26 cellular contexts compared by ENCODE assay signal in genomic region chr2:9832586-9832985, GRCh38. TPM values are rescaled to one million over a fixed set of nuclear protein-coding genes. Genes with fewer than 3 reads are reported as not detected.
DNase-seq lines count a peak whose midpoint lies in the region; ATAC-seq and TF ChIP-seq lines count a peak whose summit lies in the region.
"Had no signal": no experiment of that assay in that cellular context is flagged by ENCODE, and none has a peak within 500 bp of the region (broad histone marks: within the 10 kb centered on the region; RNA-seq: fewer than 3 reads in every experiment).

No MANE protein-coding gene starts in this region.

- WGBS in esophagus, 2 donors = 59 to 78% methylated on average over 1 of the region's 1 CpG

- H3K36me3 ChIP-seq in esophagus (ENCODE audit: control insufficient read depth in 2 of 2, insufficient read depth in 2 of 2, low read length in 1 of 2) = no peaks in the 10 kb centered on the region
- no peaks in the 10 kb centered on the region for H3K36me3 ChIP-seq in Peyer's patch
- H3K36me3 ChIP-seq: BE2C, left lung, MG63, tibial artery, WERI-Rb-1 had no signal

- H3K27ac ChIP-seq in esophagus (ENCODE audit: low read depth in 2 of 2, low read length in 1 of 2) (peak overlapping the region; percentile 33 to 52), Peyer's patch (no peak overlapping the region)
- H3K27ac ChIP-seq: body of pancreas, left lung, tibial artery, WERI-Rb-1 had no signal

- H3K9me3 ChIP-seq in esophagus (ENCODE audit: control insufficient read depth in 2 of 2, insufficient read depth in 1 of 2, low read depth in 1 of 2, low read length in 1 of 2) = no peaks in the 10 kb centered on the region
- no peaks in the 10 kb centered on the region for H3K9me3 ChIP-seq in Peyer's patch
- H3K9me3 ChIP-seq: BE2C, body of pancreas, left lung, MG63, tibial artery had no signal

- no peaks in the 10 kb centered on the region for H3K27me3 ChIP-seq in esophagus (ENCODE audit: control insufficient read depth in 1 of 2, insufficient read depth in 2 of 2, low read length in 2 of 2)
- H3K27me3 ChIP-seq in Peyer's patch = no peaks in the 10 kb centered on the region
- H3K27me3 ChIP-seq: BE2C, body of pancreas, left lung, MG63 had no signal

- TF ChIP-seq CTCF in Peyer's patch (IDR thresholded peaks at IDR 0.05) = no peak

- H3K4me1 ChIP-seq in esophagus (ENCODE audit: control insufficient read depth in 2 of 2, insufficient read depth in 2 of 2, low read length in 1 of 2) (peaks cover 0 to 5% of the 10 kb centered on the region in 2 donors), Peyer's patch (no peaks in the 10 kb centered on the region)
- H3K4me1 ChIP-seq: BE2C, tibial artery had no signal

- DNase-seq in GM04503 (ENCODE audit: low read depth) = peak; percentile 79
- peak; percentile 19 for DNase-seq in M059J (ENCODE audit: low read depth)
- peak; percentile 56 for DNase-seq in stromal cell of bone marrow (ENCODE audit: low read depth)
- DNase-seq in Peyer's patch = no peak
- DNase-seq in SIG-M5 (lab: John Stamatoyannopoulos, UW) = no peak
- DNase-seq: activated CD8-positive, alpha-beta memory T cell treated with anti-CD3 and anti-CD28 coated beads, Interleukin-2, amount 50 U/mL, for 4 hours; activated naive CD8-positive, alpha-beta T cell treated with anti-CD3 and anti-CD28 coated beads, Interleukin-2, amount 10 ng/mL, durations not matched to agents 7 days and 5 days; BE2C; body of pancreas; COR-L47; effector memory CD4-positive, alpha-beta T cell; immature natural killer cell; left lung; MG63; NCI-H1417; NCI-H2107; NCI-H510A; stimulated activated CD4-positive, alpha-beta T cell treated with anti-CD3 and anti-CD28 coated beads, Interleukin-12 subunit alpha, Interleukin-12 subunit beta, amount 100 ng/mL, for 4 hours; stimulated activated CD4-positive, alpha-beta T cell treated with anti-CD3 and anti-CD28 coated beads, Interleukin-4, amount 100 ng/mL, for 4 hours; stimulated activated naive CD8-positive, alpha-beta T cell treated with anti-CD3 and anti-CD28 coated beads, Interleukin-15, Interleukin-2, amounts not matched to agents 100 U/mL and 50 U/mL, for 24 hours; T-helper 2 cell; tibial artery; WERI-Rb-1 had no signal

- ATAC-seq in HG03280 (IDR thresholded peaks at IDR 0.05; ENCODE audit: unreplicated experiment) = no peak
- ATAC-seq: body of pancreas; left lung; natural killer cell treated with Interleukin-12 subunit alpha and Interleukin-12 subunit beta and Interleukin-15 and Interleukin-18, amount 100 ng/mL, for 72 hours; stimulated activated naive CD8-positive, alpha-beta T cell treated with anti-CD3 and anti-CD28 coated beads, Interleukin-15, Interleukin-2, amounts not matched to agents 100 U/mL and 50 U/mL, for 24 hours had no signal

- H3K4me3 ChIP-seq in esophagus (ENCODE audit: low read depth in 1 of 2, low read length in 2 of 2) (no peak overlapping the region), Peyer's patch (no peak overlapping the region)
- H3K4me3 ChIP-seq: body of pancreas, left lung, MG63, tibial artery had no signal

- no peak for TF ChIP-seq POLR2A in Peyer's patch (IDR thresholded peaks at IDR 0.05)

RNA-seq across cellular contexts. Expression of gene TAF1B, which starts 10.7 kb away (rescaled TPM):
- 15.1 and 30.3 TPM in 2 replicates for total RNA-seq in M059J (2014; rRNA removed; shearing (Covaris generic))
- polyA plus RNA-seq in esophagus = 1 to 10 TPM; 5.7 to 7.9 TPM
- total RNA-seq in Peyer's patch = 10 to 100 TPM in 3 of 4 donors, 1 to 10 TPM in 1; 8.6 to 33.0 (median 12.5) TPM

Comparison
In these comparisons a context has a peak if more than half of its experiments do, and no peak if none do; other contexts are left out.
1. DNase-seq: peak in GM04503 (single experiment), M059J (single experiment) and stromal cell of bone marrow (single experiment); none in Peyer's patch (0 of 3) and SIG-M5 (single experiment).
2. H3K27ac ChIP-seq: peak in esophagus (2 of 2); none in Peyer's patch (0 of 4).